ENCODE assay signal across 10 cellular contexts in the genomic region with DNA sequence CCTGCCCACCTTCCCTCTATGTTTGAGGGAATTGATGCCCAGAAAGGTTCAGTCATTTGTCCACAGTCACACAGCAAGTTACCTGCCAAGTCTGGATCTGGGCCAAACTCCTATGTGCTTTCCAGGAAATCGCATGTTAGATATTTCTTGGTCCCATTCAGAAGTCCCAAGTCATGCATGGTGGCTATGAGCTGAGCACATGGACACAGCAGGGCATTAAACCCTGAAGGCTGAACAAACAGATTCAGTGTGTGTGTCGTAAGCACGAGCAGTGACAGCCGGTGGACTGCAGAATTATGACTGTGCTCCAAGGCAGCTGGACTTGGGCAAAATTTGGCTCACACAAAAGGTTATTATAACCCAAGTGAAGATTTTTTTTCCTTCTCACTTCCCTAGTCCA. TPM values are rescaled to one million over a fixed set of nuclear protein-coding genes. Genes with fewer than 3 reads are reported as not detected.
DNase-seq lines count a peak whose midpoint lies in the region; ATAC-seq and TF ChIP-seq lines count a peak whose summit lies in the region.
"Had no signal": no experiment of that assay in that cellular context is flagged by ENCODE, and none has a peak within 500 bp of the region (broad histone marks: within the 10 kb centered on the region; RNA-seq: fewer than 3 reads in every experiment).

No MANE protein-coding gene starts in this region.

- 14 to 60% (median 16%) methylated on average over 1 to 4 of the region's 4 CpGs for WGBS in adrenal gland, 4 donors
- 9 to 10% methylated on average over 4 of the region's 4 CpGs for WGBS in aorta, 2 donors

- CTCF ChIA-PET in activated CD4-positive, alpha-beta memory T cell treated with anti-CD3 and anti-CD28 coated beads for 36 hours (lab: Charles Lee): no interaction called here

- H3K4me3 ChIP-seq in adrenal gland (no peak overlapping the region), aorta (ENCODE audit: low read length in 2 of 2) (no peak overlapping the region)

- H3K9me3 ChIP-seq in adrenal gland (replicated peaks in 1 of 3) (no peaks in the 10 kb centered on the region), aorta (ENCODE audit: control insufficient read depth, low read length) (no peaks in the 10 kb centered on the region)

- intact Hi-C loops in Right ventricle myocardium superior (cut with DNase I) (no loop called here), cardiac septum (cut with DNase I) (no loop called here), adrenal gland (cut with DNase I) (loop anchor here in 1 of 2 donors (10.0 kb wide), 1 partner anchor 116 kb away; no protein-coding TSS in a partner anchor), aorta (cut with DNase I) (no loop called here)
- intact Hi-C loops in activated CD4-positive, alpha-beta memory T cell treated with anti-CD3 and anti-CD28 coated beads for 36 hours (cut with micrococcal nuclease): no loop called here

- H3K36me3 ChIP-seq in adrenal gland (replicated peaks in 1 of 2) (no peaks in the 10 kb centered on the region), aorta (ENCODE audit: control insufficient read depth in 1 of 2, insufficient read depth in 2 of 2, low read length in 1 of 2) (no peaks in the 10 kb centered on the region)

- H3K9me3 Mint-ChIP-seq in stimulated activated memory B cell treated with anti-CD40 and anti-IgM and Interleukin-4, amounts not matched to agents 10 μg/mL and 1 μg/mL and 100 μg/mL, for 72 hours: no peaks in the 10 kb centered on the region
- no peaks in the 10 kb centered on the region for H3K9me3 Mint-ChIP-seq in activated CD4-positive, alpha-beta memory T cell treated with anti-CD3 and anti-CD28 coated beads for 36 hours

- H3K4me1 ChIP-seq in adrenal gland (replicated peaks in 1 of 2) (peaks cover 10 to 11% of the 10 kb centered on the region in 2 donors), aorta (ENCODE audit: control insufficient read depth in 1 of 2, insufficient read depth in 2 of 2, low read length in 2 of 2) (no peaks in the 10 kb centered on the region)

- H3K36me3 Mint-ChIP-seq in stimulated activated memory B cell treated with anti-CD40 and anti-IgM and Interleukin-4, amounts not matched to agents 10 μg/mL and 1 μg/mL and 100 μg/mL, for 72 hours: no peaks in the 10 kb centered on the region
- no peaks in the 10 kb centered on the region for H3K36me3 Mint-ChIP-seq in activated CD4-positive, alpha-beta memory T cell treated with anti-CD3 and anti-CD28 coated beads for 36 hours

- H3K27me3 Mint-ChIP-seq in stimulated activated memory B cell treated with anti-CD40 and anti-IgM and Interleukin-4, amounts not matched to agents 10 μg/mL and 1 μg/mL and 100 μg/mL, for 72 hours: peaks cover 19% of the 10 kb centered on the region
- no peaks in the 10 kb centered on the region for H3K27me3 Mint-ChIP-seq in activated CD4-positive, alpha-beta memory T cell treated with anti-CD3 and anti-CD28 coated beads for 36 hours

- no peak for TF ChIP-seq CTCF in adrenal gland (IDR thresholded peaks at IDR 0.05)

- H3K4me1 Mint-ChIP-seq in stimulated activated memory B cell treated with anti-CD40 and anti-IgM and Interleukin-4, amounts not matched to agents 10 μg/mL and 1 μg/mL and 100 μg/mL, for 72 hours: peaks cover 8% of the 10 kb centered on the region
- no peaks in the 10 kb centered on the region for H3K4me1 Mint-ChIP-seq in activated CD4-positive, alpha-beta memory T cell treated with anti-CD3 and anti-CD28 coated beads for 36 hours (ENCODE audit: low read depth)

- H3K4me3 Mint-ChIP-seq in stimulated activated memory B cell treated with anti-CD40 and anti-IgM and Interleukin-4, amounts not matched to agents 10 μg/mL and 1 μg/mL and 100 μg/mL, for 72 hours: no peak overlapping the region
- H3K4me3 Mint-ChIP-seq in activated CD4-positive, alpha-beta memory T cell treated with anti-CD3 and anti-CD28 coated beads for 36 hours: no peak overlapping the region

- TF ChIP-seq POLR2A in adrenal gland (IDR thresholded peaks at IDR 0.05): no peak

- ATAC-seq in Right ventricle myocardium superior (ENCODE audit: poor library complexity): peak; percentile 88
- peak; percentile 97 for ATAC-seq in left lobe of liver
- peak; percentile 63 for ATAC-seq in aorta (ENCODE audit: low FRiP score)
- ATAC-seq in GM18907 (IDR thresholded peaks at IDR 0.05; ENCODE audit: unreplicated experiment): no peak
- no peak for ATAC-seq in stimulated activated memory B cell treated with anti-CD40 and anti-IgM and Interleukin-4, amounts not matched to agents 10 μg/mL and 1 μg/mL and 100 μg/mL, for 72 hours

- peak; percentile 69 for DNase-seq in Right ventricle myocardium superior
- DNase-seq in cardiac septum (ENCODE audit: low spot score): no peak
- DNase-seq in adrenal gland: peak; percentile 68 to 95 (median 92)
- peak; percentile 80 for DNase-seq in left lobe of liver (ENCODE audit: low spot score)
- peak in 1 of 2 donors; percentile 74 for DNase-seq in aorta
- DNase-seq in activated CD4-positive, alpha-beta memory T cell treated with anti-CD3 and anti-CD28 coated beads for 36 hours: no peak
- DNase-seq: NCI-H1436 had no signal

- POLR2A ChIA-PET in activated CD4-positive, alpha-beta memory T cell treated with anti-CD3 and anti-CD28 coated beads for 36 hours (lab: Charles Lee): no interaction called here

- no peak overlapping the region for H3K27ac Mint-ChIP-seq in stimulated activated memory B cell treated with anti-CD40 and anti-IgM and Interleukin-4, amounts not matched to agents 10 μg/mL and 1 μg/mL and 100 μg/mL, for 72 hours
- H3K27ac Mint-ChIP-seq in activated CD4-positive, alpha-beta memory T cell treated with anti-CD3 and anti-CD28 coated beads for 36 hours: no peak overlapping the region

- H3K27me3 ChIP-seq in adrenal gland (no peaks in the 10 kb centered on the region), aorta (ENCODE audit: control insufficient read depth in 1 of 2, insufficient read depth in 2 of 2, low read length in 1 of 2) (no peaks in the 10 kb centered on the region)

- H3K27ac ChIP-seq in adrenal gland (peak overlapping the region in 3 of 5 donors; percentile 13 to 45 (median 45)), aorta (ENCODE audit: low read depth in 1 of 2, low read length in 2 of 2) (no peak overlapping the region)
- H3K27ac ChIP-seq: C4-2B had no signal

RNA-seq across cellular contexts. Expression of gene SLC6A6, which starts 11.4 kb away (rescaled TPM):
- total RNA-seq in Right ventricle myocardium superior (13.5 TPM), cardiac septum (129 TPM), adrenal gland (100 to 1,000 TPM in 3 of 8 donors, 10 to 100 TPM in 5; 71.8 to 197 (median 90.6) TPM), left lobe of liver (3.2 TPM), aorta (10 to 100 TPM; 36.5 to 62.2 TPM)
- polyA plus RNA-seq in adrenal gland (10 to 100 TPM; 10.6 to 80.8 (median 13.0) TPM), aorta (1 to 10 TPM; 5.3 to 6.1 TPM)
- total RNA-seq in activated CD4-positive, alpha-beta memory T cell treated with anti-CD3 and anti-CD28 coated beads for 36 hours: 10 to 100 TPM; 44.0 to 45.1 TPM

Comparison
In these comparisons a context has a peak if more than half of its experiments do, and no peak if none do; other contexts are left out.
1. DNase-seq: peak in Right ventricle myocardium superior (single experiment), adrenal gland (7 of 7) and left lobe of liver (single experiment); none in cardiac septum (single experiment) and activated CD4-positive, alpha-beta memory T cell treated with anti-CD3 and anti-CD28 coated beads for 36 hours (single experiment).
2. ATAC-seq: peak in Right ventricle myocardium superior (single experiment), left lobe of liver (single experiment) and aorta (single experiment); none in GM18907 (single experiment) and stimulated activated memory B cell treated with anti-CD40 and anti-IgM and Interleukin-4, amounts not matched to agents 10 μg/mL and 1 μg/mL and 100 μg/mL, for 72 hours (single experiment).
3. H3K27ac ChIP-seq: peak in adrenal gland (3 of 5); none in aorta (0 of 2).